2 cellular contexts compared by ENCODE assay signal in the genomic region with DNA sequence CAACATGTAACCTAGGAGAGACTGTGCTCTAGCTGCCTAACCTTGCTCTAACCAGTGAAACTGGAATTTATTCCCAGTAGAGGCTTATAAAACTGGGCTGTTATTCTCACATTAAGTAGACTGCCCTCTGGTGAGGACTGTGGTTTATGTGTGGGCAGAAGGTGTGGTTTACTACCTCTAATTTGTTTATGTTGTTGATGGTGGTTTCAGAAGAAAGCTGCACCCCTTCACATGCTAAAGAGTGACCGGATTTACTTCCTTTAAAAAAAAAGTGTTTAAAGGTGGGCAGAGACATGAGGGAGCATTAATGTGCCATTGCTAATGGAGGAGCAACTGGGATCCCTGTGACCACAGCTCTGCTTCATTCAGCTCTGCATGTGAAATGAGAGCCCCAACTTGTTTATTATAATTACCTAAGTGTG.
TF ChIP-seq lines count a peak whose summit lies in the region.

No MANE protein-coding gene starts in this region.

TF ChIP-seq in endothelial cell of umbilical vein, 7 proteins besides CTCF, POLR2A, EP300 and RAD21 (continued from another document):
- no peak for TF ChIP-seq EZH2 (IDR thresholded peaks at IDR 0.05; ENCODE audit: borderline replicate concordance, low read depth, low read length, severe bottlenecking)

TF ChIP-seq in SK-N-SH treated with all-trans-retinoic acid at 6 μM for 48 hours, 23 proteins besides CTCF, POLR2A, EP300 and RAD21 (continued from another document):
- TF ChIP-seq, protein P1, sequence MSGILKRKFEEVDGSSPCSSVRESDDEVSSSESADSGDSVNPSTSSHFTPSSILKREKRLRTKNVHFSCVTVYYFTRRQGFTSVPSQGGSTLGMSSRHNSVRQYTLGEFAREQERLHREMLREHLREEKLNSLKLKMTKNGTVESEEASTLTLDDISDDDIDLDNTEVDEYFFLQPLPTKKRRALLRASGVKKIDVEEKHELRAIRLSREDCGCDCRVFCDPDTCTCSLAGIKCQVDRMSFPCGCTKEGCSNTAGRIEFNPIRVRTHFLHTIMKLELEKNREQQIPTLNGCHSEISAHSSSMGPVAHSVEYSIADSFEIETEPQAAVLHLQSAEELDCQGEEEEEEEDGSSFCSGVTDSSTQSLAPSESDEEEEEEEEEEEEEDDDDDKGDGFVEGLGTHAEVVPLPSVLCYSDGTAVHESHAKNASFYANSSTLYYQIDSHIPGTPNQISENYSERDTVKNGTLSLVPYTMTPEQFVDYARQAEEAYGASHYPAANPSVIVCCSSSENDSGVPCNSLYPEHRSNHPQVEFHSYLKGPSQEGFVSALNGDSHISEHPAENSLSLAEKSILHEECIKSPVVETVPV (CRISPR knock-in tag; IDR thresholded peaks at IDR 0.05) = no peak
- TF ChIP-seq ZNF565 (CRISPR knock-in tag; conservative IDR thresholded peaks at IDR 0.05; ENCODE audit: low read depth) (no peak), ZNF8 (CRISPR knock-in tag; IDR thresholded peaks at IDR 0.05) (no peak), SNAI2 (CRISPR knock-in tag; IDR thresholded peaks at IDR 0.05) (no peak), TCF4 (CRISPR knock-in tag; IDR thresholded peaks at IDR 0.05; ENCODE audit: borderline replicate concordance) (no peak)
- TF ChIP-seq, protein P2, sequence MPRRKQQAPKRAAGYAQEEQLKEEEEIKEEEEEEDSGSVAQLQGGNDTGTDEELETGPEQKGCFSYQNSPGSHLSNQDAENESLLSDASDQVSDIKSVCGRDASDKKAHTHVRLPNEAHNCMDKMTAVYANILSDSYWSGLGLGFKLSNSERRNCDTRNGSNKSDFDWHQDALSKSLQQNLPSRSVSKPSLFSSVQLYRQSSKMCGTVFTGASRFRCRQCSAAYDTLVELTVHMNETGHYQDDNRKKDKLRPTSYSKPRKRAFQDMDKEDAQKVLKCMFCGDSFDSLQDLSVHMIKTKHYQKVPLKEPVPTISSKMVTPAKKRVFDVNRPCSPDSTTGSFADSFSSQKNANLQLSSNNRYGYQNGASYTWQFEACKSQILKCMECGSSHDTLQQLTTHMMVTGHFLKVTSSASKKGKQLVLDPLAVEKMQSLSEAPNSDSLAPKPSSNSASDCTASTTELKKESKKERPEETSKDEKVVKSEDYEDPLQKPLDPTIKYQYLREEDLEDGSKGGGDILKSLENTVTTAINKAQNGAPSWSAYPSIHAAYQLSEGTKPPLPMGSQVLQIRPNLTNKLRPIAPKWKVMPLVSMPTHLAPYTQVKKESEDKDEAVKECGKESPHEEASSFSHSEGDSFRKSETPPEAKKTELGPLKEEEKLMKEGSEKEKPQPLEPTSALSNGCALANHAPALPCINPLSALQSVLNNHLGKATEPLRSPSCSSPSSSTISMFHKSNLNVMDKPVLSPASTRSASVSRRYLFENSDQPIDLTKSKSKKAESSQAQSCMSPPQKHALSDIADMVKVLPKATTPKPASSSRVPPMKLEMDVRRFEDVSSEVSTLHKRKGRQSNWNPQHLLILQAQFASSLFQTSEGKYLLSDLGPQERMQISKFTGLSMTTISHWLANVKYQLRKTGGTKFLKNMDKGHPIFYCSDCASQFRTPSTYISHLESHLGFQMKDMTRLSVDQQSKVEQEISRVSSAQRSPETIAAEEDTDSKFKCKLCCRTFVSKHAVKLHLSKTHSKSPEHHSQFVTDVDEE (CRISPR knock-in tag; IDR thresholded peaks at IDR 0.05) = no peak
- TF ChIP-seq, protein P3, sequence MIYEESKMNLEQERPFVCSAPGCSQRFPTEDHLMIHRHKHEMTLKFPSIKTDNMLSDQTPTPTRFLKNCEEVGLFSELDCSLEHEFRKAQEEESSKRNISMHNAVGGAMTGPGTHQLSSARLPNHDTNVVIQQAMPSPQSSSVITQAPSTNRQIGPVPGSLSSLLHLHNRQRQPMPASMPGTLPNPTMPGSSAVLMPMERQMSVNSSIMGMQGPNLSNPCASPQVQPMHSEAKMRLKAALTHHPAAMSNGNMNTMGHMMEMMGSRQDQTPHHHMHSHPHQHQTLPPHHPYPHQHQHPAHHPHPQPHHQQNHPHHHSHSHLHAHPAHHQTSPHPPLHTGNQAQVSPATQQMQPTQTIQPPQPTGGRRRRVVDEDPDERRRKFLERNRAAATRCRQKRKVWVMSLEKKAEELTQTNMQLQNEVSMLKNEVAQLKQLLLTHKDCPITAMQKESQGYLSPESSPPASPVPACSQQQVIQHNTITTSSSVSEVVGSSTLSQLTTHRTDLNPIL (CRISPR knock-in tag; IDR thresholded peaks at IDR 0.05; ENCODE audit: low read depth) = no peak
- TF ChIP-seq, protein P4, sequence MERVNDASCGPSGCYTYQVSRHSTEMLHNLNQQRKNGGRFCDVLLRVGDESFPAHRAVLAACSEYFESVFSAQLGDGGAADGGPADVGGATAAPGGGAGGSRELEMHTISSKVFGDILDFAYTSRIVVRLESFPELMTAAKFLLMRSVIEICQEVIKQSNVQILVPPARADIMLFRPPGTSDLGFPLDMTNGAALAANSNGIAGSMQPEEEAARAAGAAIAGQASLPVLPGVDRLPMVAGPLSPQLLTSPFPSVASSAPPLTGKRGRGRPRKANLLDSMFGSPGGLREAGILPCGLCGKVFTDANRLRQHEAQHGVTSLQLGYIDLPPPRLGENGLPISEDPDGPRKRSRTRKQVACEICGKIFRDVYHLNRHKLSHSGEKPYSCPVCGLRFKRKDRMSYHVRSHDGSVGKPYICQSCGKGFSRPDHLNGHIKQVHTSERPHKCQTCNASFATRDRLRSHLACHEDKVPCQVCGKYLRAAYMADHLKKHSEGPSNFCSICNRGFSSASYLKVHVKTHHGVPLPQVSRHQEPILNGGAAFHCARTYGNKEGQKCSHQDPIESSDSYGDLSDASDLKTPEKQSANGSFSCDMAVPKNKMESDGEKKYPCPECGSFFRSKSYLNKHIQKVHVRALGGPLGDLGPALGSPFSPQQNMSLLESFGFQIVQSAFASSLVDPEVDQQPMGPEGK (CRISPR knock-in tag; IDR thresholded peaks at IDR 0.05; ENCODE audit: borderline replicate concordance) = no peak
- TF ChIP-seq, protein P5, sequence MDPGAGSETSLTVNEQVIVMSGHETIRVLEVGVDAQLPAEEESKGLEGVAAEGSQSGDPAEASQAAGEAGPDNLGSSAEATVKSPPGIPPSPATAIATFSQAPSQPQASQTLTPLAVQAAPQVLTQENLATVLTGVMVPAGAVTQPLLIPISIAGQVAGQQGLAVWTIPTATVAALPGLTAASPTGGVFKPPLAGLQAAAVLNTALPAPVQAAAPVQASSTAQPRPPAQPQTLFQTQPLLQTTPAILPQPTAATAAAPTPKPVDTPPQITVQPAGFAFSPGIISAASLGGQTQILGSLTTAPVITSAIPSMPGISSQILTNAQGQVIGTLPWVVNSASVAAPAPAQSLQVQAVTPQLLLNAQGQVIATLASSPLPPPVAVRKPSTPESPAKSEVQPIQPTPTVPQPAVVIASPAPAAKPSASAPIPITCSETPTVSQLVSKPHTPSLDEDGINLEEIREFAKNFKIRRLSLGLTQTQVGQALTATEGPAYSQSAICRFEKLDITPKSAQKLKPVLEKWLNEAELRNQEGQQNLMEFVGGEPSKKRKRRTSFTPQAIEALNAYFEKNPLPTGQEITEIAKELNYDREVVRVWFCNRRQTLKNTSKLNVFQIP (CRISPR knock-in tag; IDR thresholded peaks at IDR 0.05; ENCODE audit: borderline replicate concordance, low read depth) = no peak
